2 cellular contexts compared by ENCODE assay signal in the genomic region with DNA sequence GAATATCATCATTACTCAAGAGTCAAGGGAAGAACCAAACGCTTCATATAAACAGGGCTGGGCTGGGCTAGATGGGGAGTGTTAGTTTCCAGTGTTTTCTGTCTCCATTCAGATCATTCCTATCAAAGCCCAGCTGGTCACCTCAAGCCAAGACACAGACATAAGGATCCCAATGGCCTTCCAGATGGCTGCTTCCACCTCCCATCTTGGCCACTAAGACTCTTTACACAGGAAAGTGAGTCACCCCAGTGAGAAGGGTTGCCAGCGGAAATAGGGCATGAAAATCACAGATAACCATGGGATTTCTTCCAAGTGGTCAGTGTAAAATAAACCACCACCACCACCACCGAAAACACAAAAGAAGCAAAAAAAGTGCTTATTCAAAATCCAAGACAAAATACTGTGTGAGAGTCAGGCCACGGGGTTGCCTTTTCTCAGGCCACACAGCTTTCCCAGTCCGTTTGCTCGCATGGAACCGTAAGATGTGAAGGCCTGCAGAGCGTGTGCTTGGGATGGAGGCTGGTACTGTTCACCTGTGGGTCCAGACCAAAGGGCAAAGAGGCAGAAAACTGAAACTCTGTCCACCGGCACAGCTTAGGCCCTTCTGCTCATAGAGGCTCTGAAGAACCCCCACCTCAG.
TF ChIP-seq lines count a peak whose summit lies in the region.

No MANE protein-coding gene starts in this region.

TF ChIP-seq in IMR-90, 13 proteins besides CTCF, POLR2A, EP300 and RAD21:
- no peak for TF ChIP-seq SMC3 (IDR thresholded peaks at IDR 0.05; ENCODE audit: low read depth, low read length)
- no peak for TF ChIP-seq BHLHE40 (IDR thresholded peaks at IDR 0.05; ENCODE audit: low read depth, low read length)
- TF ChIP-seq CEBPB (IDR thresholded peaks at IDR 0.05; ENCODE audit: low read depth, low read length): no peak
- TF ChIP-seq MAZ (IDR thresholded peaks at IDR 0.05; ENCODE audit: borderline replicate concordance, low read depth, low read length): no peak
- TF ChIP-seq, protein P1, sequence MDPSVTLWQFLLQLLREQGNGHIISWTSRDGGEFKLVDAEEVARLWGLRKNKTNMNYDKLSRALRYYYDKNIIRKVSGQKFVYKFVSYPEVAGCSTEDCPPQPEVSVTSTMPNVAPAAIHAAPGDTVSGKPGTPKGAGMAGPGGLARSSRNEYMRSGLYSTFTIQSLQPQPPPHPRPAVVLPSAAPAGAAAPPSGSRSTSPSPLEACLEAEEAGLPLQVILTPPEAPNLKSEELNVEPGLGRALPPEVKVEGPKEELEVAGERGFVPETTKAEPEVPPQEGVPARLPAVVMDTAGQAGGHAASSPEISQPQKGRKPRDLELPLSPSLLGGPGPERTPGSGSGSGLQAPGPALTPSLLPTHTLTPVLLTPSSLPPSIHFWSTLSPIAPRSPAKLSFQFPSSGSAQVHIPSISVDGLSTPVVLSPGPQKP (IDR thresholded peaks at IDR 0.05; ENCODE audit: borderline replicate concordance, low read depth, low read length): no peak
- no peak for TF ChIP-seq CHD1 (IDR thresholded peaks at IDR 0.05; ENCODE audit: low read depth, low read length)
- no peak for TF ChIP-seq RFX5 (IDR thresholded peaks at IDR 0.05; ENCODE audit: low read depth, low read length)
- TF ChIP-seq MAFK (IDR thresholded peaks at IDR 0.05; ENCODE audit: low read depth, low read length): no peak
- no peak for TF ChIP-seq RCOR1 (IDR thresholded peaks at IDR 0.05; ENCODE audit: insufficient replicate concordance, low read length)
- TF ChIP-seq, protein P2, sequence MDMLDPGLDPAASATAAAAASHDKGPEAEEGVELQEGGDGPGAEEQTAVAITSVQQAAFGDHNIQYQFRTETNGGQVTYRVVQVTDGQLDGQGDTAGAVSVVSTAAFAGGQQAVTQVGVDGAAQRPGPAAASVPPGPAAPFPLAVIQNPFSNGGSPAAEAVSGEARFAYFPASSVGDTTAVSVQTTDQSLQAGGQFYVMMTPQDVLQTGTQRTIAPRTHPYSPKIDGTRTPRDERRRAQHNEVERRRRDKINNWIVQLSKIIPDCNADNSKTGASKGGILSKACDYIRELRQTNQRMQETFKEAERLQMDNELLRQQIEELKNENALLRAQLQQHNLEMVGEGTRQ (IDR thresholded peaks at IDR 0.05; ENCODE audit: low read depth, low read length): no peak
- TF ChIP-seq MXI1 (IDR thresholded peaks at IDR 0.05; ENCODE audit: borderline replicate concordance, low read depth, low read length): no peak
- TF ChIP-seq NFE2L2 (IDR thresholded peaks at IDR 0.05; ENCODE audit: low read depth, low read length): no peak
- TF ChIP-seq FOS (IDR thresholded peaks at IDR 0.05; ENCODE audit: low read depth, low read length): no peak

TF ChIP-seq in K562, 482 proteins besides CTCF, POLR2A, EP300 and RAD21 (continues in another document):
- TF ChIP-seq POU5F1 (IDR thresholded peaks at IDR 0.05; ENCODE audit: borderline replicate concordance, low read depth, low read length, partially characterized antibody) (no peak), ZBTB1 (CRISPR knock-in tag; IDR thresholded peaks at IDR 0.05; ENCODE audit: borderline replicate concordance, low read depth) (0 out of 2 replicates have a peak, but pooled peaks have one; percentile 33), JUND (IDR thresholded peaks at IDR 0.05; ENCODE audit: borderline replicate concordance, low read depth, low read length) (0 out of 2 replicates have a peak, but pooled peaks have one; percentile 8), JUND (tag; IDR thresholded peaks at IDR 0.05; ENCODE audit: borderline replicate concordance, low read depth, low read length) (no peak), SRSF7 (optimal IDR thresholded peaks at IDR 0.05; ENCODE audit: low read depth, low read length) (no peak), ZNF41 (CRISPR knock-in tag; conservative IDR thresholded peaks at IDR 0.05) (no peak), PURB (CRISPR knock-in tag; IDR thresholded peaks at IDR 0.05; ENCODE audit: low read depth) (no peak), CBFA2T3 (IDR thresholded peaks at IDR 0.05) (peak; percentile 24; the same call in 1 of the 2 replicates), FOSL1 (tag; conservative IDR thresholded peaks at IDR 0.05) (peak; percentile 80), SRSF9 (IDR thresholded peaks at IDR 0.05; ENCODE audit: borderline replicate concordance, low read depth, low read length) (no peak), KAT8 (IDR thresholded peaks at IDR 0.05; ENCODE audit: low read depth) (no peak), POLR2AphosphoS5 (IDR thresholded peaks at IDR 0.05; ENCODE audit: control insufficient read depth, insufficient read depth, low read depth, low read length) (no peak)
- TF ChIP-seq, protein P3, sequence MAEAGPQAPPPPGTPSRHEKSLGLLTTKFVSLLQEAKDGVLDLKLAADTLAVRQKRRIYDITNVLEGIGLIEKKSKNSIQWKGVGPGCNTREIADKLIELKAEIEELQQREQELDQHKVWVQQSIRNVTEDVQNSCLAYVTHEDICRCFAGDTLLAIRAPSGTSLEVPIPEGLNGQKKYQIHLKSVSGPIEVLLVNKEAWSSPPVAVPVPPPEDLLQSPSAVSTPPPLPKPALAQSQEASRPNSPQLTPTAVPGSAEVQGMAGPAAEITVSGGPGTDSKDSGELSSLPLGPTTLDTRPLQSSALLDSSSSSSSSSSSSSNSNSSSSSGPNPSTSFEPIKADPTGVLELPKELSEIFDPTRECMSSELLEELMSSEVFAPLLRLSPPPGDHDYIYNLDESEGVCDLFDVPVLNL (CRISPR knock-in tag; IDR thresholded peaks at IDR 0.05; ENCODE audit: low read depth): no peak
- TF ChIP-seq, protein P4, sequence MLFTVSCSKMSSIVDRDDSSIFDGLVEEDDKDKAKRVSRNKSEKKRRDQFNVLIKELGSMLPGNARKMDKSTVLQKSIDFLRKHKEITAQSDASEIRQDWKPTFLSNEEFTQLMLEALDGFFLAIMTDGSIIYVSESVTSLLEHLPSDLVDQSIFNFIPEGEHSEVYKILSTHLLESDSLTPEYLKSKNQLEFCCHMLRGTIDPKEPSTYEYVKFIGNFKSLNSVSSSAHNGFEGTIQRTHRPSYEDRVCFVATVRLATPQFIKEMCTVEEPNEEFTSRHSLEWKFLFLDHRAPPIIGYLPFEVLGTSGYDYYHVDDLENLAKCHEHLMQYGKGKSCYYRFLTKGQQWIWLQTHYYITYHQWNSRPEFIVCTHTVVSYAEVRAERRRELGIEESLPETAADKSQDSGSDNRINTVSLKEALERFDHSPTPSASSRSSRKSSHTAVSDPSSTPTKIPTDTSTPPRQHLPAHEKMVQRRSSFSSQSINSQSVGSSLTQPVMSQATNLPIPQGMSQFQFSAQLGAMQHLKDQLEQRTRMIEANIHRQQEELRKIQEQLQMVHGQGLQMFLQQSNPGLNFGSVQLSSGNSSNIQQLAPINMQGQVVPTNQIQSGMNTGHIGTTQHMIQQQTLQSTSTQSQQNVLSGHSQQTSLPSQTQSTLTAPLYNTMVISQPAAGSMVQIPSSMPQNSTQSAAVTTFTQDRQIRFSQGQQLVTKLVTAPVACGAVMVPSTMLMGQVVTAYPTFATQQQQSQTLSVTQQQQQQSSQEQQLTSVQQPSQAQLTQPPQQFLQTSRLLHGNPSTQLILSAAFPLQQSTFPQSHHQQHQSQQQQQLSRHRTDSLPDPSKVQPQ (CRISPR knock-in tag; IDR thresholded peaks at IDR 0.05; ENCODE audit: borderline replicate concordance): no peak
- TF ChIP-seq, protein P5, sequence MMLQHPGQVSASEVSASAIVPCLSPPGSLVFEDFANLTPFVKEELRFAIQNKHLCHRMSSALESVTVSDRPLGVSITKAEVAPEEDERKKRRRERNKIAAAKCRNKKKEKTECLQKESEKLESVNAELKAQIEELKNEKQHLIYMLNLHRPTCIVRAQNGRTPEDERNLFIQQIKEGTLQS (IDR thresholded peaks at IDR 0.05): peak; percentile 21; the same call in 1 of the 2 replicates
- TF ChIP-seq, protein P5 (CRISPR knock-in tag; conservative IDR thresholded peaks at IDR 0.05): no peak
- TF ChIP-seq, protein P6, sequence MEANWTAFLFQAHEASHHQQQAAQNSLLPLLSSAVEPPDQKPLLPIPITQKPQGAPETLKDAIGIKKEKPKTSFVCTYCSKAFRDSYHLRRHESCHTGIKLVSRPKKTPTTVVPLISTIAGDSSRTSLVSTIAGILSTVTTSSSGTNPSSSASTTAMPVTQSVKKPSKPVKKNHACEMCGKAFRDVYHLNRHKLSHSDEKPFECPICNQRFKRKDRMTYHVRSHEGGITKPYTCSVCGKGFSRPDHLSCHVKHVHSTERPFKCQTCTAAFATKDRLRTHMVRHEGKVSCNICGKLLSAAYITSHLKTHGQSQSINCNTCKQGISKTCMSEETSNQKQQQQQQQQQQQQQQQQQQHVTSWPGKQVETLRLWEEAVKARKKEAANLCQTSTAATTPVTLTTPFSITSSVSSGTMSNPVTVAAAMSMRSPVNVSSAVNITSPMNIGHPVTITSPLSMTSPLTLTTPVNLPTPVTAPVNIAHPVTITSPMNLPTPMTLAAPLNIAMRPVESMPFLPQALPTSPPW (CRISPR knock-in tag; IDR thresholded peaks at IDR 0.05): no peak
- TF ChIP-seq, protein P7, sequence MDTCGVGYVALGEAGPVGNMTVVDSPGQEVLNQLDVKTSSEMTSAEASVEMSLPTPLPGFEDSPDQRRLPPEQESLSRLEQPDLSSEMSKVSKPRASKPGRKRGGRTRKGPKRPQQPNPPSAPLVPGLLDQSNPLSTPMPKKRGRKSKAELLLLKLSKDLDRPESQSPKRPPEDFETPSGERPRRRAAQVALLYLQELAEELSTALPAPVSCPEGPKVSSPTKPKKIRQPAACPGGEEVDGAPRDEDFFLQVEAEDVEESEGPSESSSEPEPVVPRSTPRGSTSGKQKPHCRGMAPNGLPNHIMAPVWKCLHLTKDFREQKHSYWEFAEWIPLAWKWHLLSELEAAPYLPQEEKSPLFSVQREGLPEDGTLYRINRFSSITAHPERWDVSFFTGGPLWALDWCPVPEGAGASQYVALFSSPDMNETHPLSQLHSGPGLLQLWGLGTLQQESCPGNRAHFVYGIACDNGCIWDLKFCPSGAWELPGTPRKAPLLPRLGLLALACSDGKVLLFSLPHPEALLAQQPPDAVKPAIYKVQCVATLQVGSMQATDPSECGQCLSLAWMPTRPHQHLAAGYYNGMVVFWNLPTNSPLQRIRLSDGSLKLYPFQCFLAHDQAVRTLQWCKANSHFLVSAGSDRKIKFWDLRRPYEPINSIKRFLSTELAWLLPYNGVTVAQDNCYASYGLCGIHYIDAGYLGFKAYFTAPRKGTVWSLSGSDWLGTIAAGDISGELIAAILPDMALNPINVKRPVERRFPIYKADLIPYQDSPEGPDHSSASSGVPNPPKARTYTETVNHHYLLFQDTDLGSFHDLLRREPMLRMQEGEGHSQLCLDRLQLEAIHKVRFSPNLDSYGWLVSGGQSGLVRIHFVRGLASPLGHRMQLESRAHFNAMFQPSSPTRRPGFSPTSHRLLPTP (IDR thresholded peaks at IDR 0.05; ENCODE audit: borderline replicate concordance, extremely low read depth, insufficient read length): no peak
- TF ChIP-seq, protein P8, sequence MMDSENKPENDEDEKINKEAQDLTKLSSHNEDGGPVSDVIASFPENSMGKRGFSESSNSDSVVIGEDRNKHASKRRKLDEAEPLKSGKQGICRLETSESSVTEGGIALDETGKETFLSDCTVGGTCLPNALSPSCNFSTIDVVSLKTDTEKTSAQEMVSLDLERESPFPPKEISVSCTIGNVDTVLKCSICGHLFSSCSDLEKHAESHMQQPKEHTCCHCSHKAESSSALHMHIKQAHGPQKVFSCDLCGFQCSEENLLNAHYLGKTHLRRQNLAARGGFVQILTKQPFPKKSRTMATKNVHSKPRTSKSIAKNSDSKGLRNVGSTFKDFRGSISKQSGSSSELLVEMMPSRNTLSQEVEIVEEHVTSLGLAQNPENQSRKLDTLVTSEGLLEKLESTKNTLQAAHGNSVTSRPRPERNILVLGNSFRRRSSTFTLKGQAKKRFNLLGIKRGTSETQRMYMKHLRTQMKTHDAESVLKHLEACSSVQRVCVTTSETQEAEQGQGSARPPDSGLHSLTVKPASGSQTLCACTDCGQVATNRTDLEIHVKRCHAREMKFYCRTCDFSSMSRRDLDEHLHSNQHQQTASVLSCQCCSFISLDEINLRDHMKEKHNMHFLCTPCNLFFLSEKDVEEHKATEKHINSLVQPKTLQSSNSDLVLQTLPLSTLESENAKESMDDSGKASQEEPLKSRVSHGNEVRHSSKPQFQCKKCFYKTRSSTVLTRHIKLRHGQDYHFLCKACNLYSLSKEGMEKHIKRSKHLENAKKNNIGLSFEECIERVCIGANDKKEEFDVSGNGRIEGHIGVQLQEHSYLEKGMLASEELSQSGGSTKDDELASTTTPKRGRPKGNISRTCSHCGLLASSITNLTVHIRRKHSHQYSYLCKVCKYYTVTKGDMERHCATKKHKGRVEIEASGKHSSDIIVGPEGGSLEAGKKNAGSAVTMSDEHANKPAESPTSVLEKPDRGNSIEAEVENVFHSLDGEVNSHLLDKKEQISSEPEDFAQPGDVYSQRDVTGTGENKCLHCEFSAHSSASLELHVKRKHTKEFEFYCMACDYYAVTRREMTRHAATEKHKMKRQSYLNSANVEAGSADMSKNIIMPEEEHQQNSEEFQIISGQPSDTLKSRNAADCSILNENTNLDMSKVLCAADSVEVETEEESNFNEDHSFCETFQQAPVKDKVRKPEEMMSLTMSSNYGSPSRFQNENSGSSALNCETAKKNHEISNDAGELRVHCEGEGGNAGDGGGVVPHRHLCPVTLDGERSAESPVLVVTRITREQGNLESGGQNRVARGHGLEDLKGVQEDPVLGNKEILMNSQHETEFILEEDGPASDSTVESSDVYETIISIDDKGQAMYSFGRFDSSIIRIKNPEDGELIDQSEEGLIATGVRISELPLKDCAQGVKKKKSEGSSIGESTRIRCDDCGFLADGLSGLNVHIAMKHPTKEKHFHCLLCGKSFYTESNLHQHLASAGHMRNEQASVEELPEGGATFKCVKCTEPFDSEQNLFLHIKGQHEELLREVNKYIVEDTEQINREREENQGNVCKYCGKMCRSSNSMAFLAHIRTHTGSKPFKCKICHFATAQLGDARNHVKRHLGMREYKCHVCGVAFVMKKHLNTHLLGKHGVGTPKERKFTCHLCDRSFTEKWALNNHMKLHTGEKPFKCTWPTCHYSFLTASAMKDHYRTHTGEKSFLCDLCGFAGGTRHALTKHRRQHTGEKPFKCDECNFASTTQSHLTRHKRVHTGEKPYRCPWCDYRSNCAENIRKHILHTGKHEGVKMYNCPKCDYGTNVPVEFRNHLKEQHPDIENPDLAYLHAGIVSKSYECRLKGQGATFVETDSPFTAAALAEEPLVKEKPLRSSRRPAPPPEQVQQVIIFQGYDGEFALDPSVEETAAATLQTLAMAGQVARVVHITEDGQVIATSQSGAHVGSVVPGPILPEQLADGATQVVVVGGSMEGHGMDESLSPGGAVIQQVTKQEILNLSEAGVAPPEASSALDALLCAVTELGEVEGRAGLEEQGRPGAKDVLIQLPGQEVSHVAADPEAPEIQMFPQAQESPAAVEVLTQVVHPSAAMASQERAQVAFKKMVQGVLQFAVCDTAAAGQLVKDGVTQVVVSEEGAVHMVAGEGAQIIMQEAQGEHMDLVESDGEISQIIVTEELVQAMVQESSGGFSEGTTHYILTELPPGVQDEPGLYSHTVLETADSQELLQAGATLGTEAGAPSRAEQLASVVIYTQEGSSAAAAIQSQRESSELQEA (IDR thresholded peaks at IDR 0.05; ENCODE audit: low read depth): no peak
